Comparison of ENCODE assay signal across 9 cellular contexts in the genomic region with DNA sequence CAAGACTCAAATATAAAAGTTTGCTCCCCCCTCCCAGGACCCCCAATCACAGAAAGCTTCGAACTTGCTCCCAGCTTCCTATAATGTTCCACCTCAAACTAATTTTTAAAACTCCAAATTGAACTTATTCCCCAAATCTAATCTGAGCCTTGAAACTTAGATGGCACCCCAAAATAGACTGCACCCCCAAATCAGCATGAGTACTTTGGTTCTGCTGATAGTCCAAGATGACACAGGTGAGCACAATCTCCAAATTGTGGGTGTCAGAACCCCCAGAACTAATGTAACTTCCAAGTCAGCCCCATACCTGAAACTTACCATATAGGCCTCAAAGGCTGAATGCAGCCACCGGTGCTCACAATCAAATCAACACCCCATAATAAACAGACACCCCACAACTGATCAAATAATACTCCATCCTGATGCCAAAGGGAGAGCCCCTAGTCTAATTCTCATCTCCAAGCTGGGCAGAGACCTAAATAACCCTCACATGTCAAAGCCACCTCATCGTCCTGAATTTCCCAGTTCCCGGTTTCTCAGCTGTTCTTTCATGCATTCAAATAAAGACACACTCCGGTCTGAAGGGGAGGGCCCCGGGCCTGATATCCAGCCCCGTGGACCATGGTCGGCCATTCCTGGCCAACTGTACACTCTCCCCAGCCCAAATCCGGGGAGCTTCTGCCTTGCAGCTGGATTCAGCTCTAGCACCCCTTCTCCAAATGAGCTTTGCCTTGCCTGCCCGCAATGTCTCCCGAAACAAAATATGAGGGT. TPM values are rescaled to one million over a fixed set of nuclear protein-coding genes. Genes with fewer than 3 reads are reported as not detected.
DNase-seq lines count a peak whose midpoint lies in the region; ATAC-seq and TF ChIP-seq lines count a peak whose summit lies in the region.
"Had no signal": no experiment of that assay in that cellular context is flagged by ENCODE, and none has a peak within 500 bp of the region (broad histone marks: within the 10 kb centered on the region; RNA-seq: fewer than 3 reads in every experiment).

No MANE protein-coding gene starts in this region.

- H3K4me3 Mint-ChIP-seq in brain (peak overlapping the region; percentile 66 to 89 (median 68)), mesothelial cell of epicardium (peak overlapping the region; percentile 15)

- H3K36me3 Mint-ChIP-seq in brain: no peaks in the 10 kb centered on the region
- H3K36me3 Mint-ChIP-seq in mesothelial cell of epicardium: no peaks in the 10 kb centered on the region

- in situ Hi-C loops in transverse colon (cut with MboI; ENCODE audit: low pct_ligation_motif_present in 1 of 4, low pct_unique_long_range_greater_than_20kb in 1 of 4, low sequenced_read_pairs in 3 of 4): loop anchor here in 2 of 4 donors (25.0 kb wide), 2 partner anchors 359 to 384 kb away; partner anchors contain the start of genes C17orf100 (in 1 of the 2), KIAA0753 (in 1 of the 2), MED31 (in 1 of the 2) and TXNDC17 (in 1 of the 2)

- H3K9me3 ChIP-seq in heart left ventricle (no peaks in the 10 kb centered on the region), transverse colon (no peaks in the 10 kb centered on the region)

- TF ChIP-seq POLR2A in heart left ventricle (IDR thresholded peaks at IDR 0.05): no peak
- no peak for TF ChIP-seq POLR2A in transverse colon (IDR thresholded peaks at IDR 0.05)

- H3K4me3 ChIP-seq in heart left ventricle (peak overlapping the region in 11 of 12 donors; percentile 6 to 79 (median 63)), transverse colon (no peak overlapping the region)

- H3K27me3 ChIP-seq in heart left ventricle (peaks cover 0 to 24% (median 0%) of the 10 kb centered on the region in 9 donors), transverse colon (peaks cover 12% of the 10 kb centered on the region)

- H3K9me3 Mint-ChIP-seq in brain: peaks cover 0 to 9% (median 0%) of the 10 kb centered on the region in 5 experiments
- no peaks in the 10 kb centered on the region for H3K9me3 Mint-ChIP-seq in mesothelial cell of epicardium

- no peak for TF ChIP-seq EP300 in transverse colon (IDR thresholded peaks at IDR 0.05; ENCODE audit: low read depth)

- WGBS in heart left ventricle, 4 donors: 43 to 55% (median 47%) methylated on average over 11 of the region's 11 CpGs
- 60 to 89% methylated on average over 3 to 11 of the region's 11 CpGs for WGBS in transverse colon (ENCODE audit: low coverage in 1 of 2), 2 donors

- H3K4me1 Mint-ChIP-seq in brain: peaks cover 35% of the 10 kb centered on the region
- H3K4me1 Mint-ChIP-seq in mesothelial cell of epicardium: peaks cover 19% of the 10 kb centered on the region

- H3K36me3 ChIP-seq in heart left ventricle (peaks cover 0 to 20% (median 14%) of the 10 kb centered on the region in 9 donors), transverse colon (no peaks in the 10 kb centered on the region)

- peak overlapping the region; percentile 90 to 99 (median 97) for H3K27ac ChIP-seq in heart left ventricle
- peak overlapping the region; percentile 56 to 69 (median 62) for H3K27ac ChIP-seq in transverse colon

- TF ChIP-seq CTCF in heart left ventricle (IDR thresholded peaks at IDR 0.05) (no peak), brain (conservative IDR thresholded peaks at IDR 0.05) (no peak), mesothelial cell of epicardium (IDR thresholded peaks at IDR 0.05; ENCODE audit: unreplicated experiment) (no peak), transverse colon (IDR thresholded peaks at IDR 0.05) (no peak)

- H3K27ac Mint-ChIP-seq in brain: peak overlapping the region in 4 of 5 experiments; percentile 16 to 82 (median 51)
- H3K27ac Mint-ChIP-seq in mesothelial cell of epicardium: no peak overlapping the region

- no peak for DNase-seq in heart left ventricle
- no peak for DNase-seq in cardiac septum (ENCODE audit: low spot score)
- no peak for DNase-seq in mesothelial cell of epicardium (ENCODE audit: low spot score in 2 of 2, unreplicated experiment in 2 of 2)
- no peak for DNase-seq in transverse colon
- no peak for DNase-seq in T-helper 9 cell
- no peak for DNase-seq in EL

- peaks cover 10 to 82% (median 47%) of the 10 kb centered on the region in 12 donors for H3K4me1 ChIP-seq in heart left ventricle
- peaks cover 14 to 50% (median 32%) of the 10 kb centered on the region in 4 donors for H3K4me1 ChIP-seq in transverse colon

- intact Hi-C loops in heart left ventricle (cut with DNase I): loop anchor here in 2 of 10 donors (5.0 to 10.0 kb wide), 2 partner anchors 109 to 266 kb away; partner anchors contain the start of gene XAF1 (in 1 of the 2)
- intact Hi-C loops in cardiac septum (cut with DNase I): loop anchor here (5.0 kb wide), 1 partner anchor 269 kb away; no protein-coding TSS in a partner anchor
- intact Hi-C loops in transverse colon (cut with DNase I; ENCODE audit: low total_unique reads): no loop called here

- no peak for ATAC-seq in heart left ventricle
- no peak for ATAC-seq in HG02973 (IDR thresholded peaks at IDR 0.05; ENCODE audit: unreplicated experiment)

- H3K27me3 Mint-ChIP-seq in brain (peaks cover 55% of the 10 kb centered on the region), mesothelial cell of epicardium (ENCODE audit: low read depth) (peaks cover 52% of the 10 kb centered on the region)

RNA-seq across cellular contexts. Expression of gene BCL6B, which starts 1.8 kb away (rescaled TPM):
- total RNA-seq in heart left ventricle (10 to 100 TPM in 6 of 9 donors, 1 to 10 TPM in 3; 9.0 to 32.8 (median 14.9) TPM), cardiac septum (8.8 TPM), mesothelial cell of epicardium (0.22 to 0.34 TPM in 2 of 3 replicates, not detected in the other), transverse colon (1 to 10 TPM in 1 of 4 donors, under 1 TPM in 2, not detected in 1; 0.32 to 1.8 (median 0.82) TPM)
- polyA plus RNA-seq in heart left ventricle (10 to 100 TPM in 1 of 2 donors, 1 to 10 TPM in 1; 5.9 to 10.3 TPM), brain (ENCODE audit: insufficient read depth, low read depth, low replicate concordance) (2.9 TPM)

RNA-seq across cellular contexts. Expression of gene RNASEK, which starts 8.7 kb away (rescaled TPM):
- 100 to 1,000 TPM; 149 to 255 (median 171) TPM for total RNA-seq in heart left ventricle
- polyA plus RNA-seq in heart left ventricle: 100 to 1,000 TPM; 290 to 387 TPM
- total RNA-seq in cardiac septum: 171 TPM
- polyA plus RNA-seq in brain (ENCODE audit: insufficient read depth, low read depth, low replicate concordance): 746 TPM
- total RNA-seq in mesothelial cell of epicardium: 154 to 166 TPM (median 159 TPM) in 3 replicates
- 100 to 1,000 TPM in 2 of 4 donors, 10 to 100 TPM in 2; 38.8 to 177 (median 118) TPM for total RNA-seq in transverse colon

RNA-seq across cellular contexts. Expression of gene SLC16A13, which starts 14.7 kb away (rescaled TPM):
- 1 to 10 TPM in 8 of 9 donors, under 1 TPM in 1; 0.83 to 2.1 (median 1.1) TPM for total RNA-seq in heart left ventricle
- polyA plus RNA-seq in heart left ventricle: under 1 TPM; 0.87 to 0.95 TPM
- 0.48 TPM for total RNA-seq in cardiac septum
- 1.8 TPM for polyA plus RNA-seq in brain (ENCODE audit: insufficient read depth, low read depth, low replicate concordance)
- 10.4 to 10.7 TPM (median 10.7 TPM) in 3 replicates for total RNA-seq in mesothelial cell of epicardium
- 1 to 10 TPM in 3 of 4 donors, not detected in 1; 2.4 to 8.6 (median 3.5) TPM for total RNA-seq in transverse colon

RNA-seq across cellular contexts. Expression of gene SLC16A11, which starts 22.8 kb away (rescaled TPM):
- under 1 TPM in 8 of 9 donors, not detected in 1; 0.19 to 1.00 (median 0.79) TPM for total RNA-seq in heart left ventricle
- 1 to 10 TPM in 1 of 2 donors, under 1 TPM in 1; 0.68 to 1.4 TPM for polyA plus RNA-seq in heart left ventricle
- 1.1 TPM for total RNA-seq in cardiac septum
- polyA plus RNA-seq in brain (ENCODE audit: insufficient read depth, low read depth, low replicate concordance): 3.4 TPM
- 4.1 to 5.1 TPM (median 4.2 TPM) in 3 replicates for total RNA-seq in mesothelial cell of epicardium
- 1 to 10 TPM in 2 of 4 donors, not detected in 2; 1.2 to 2.2 TPM for total RNA-seq in transverse colon

RNA-seq across cellular contexts. Expression of gene ALOX12, which starts 25.2 kb away (rescaled TPM):
- total RNA-seq in heart left ventricle (under 1 TPM in 1 of 9 donors, not detected in 8; 0.44 TPM), cardiac septum (not detected), mesothelial cell of epicardium (0.22 to 0.40 TPM in 2 of 3 replicates, not detected in the other), transverse colon (not detected)
- polyA plus RNA-seq in heart left ventricle (not detected), brain (ENCODE audit: insufficient read depth, low read depth, low replicate concordance) (not detected)
- total RNA-seq: subcutaneous adipose tissue had no signal

Comparison
In these comparisons a context has a peak if more than half of its experiments do, and no peak if none do; other contexts are left out.
1. H3K4me3 ChIP-seq: peak in heart left ventricle (11 of 12); none in transverse colon (0 of 4).